32 cellular contexts compared by ENCODE assay signal in genomic region chr2:227829337-227829736, GRCh38. TPM values are rescaled to one million over a fixed set of nuclear protein-coding genes. Genes with fewer than 3 reads are reported as not detected.
"Had no signal": no experiment of that assay in that cellular context is flagged by ENCODE, and none has a peak within 500 bp of the region (broad histone marks: within the 10 kb centered on the region; RNA-seq: fewer than 3 reads in every experiment).

No MANE protein-coding gene starts in this region.

- H3K4me3 ChIP-seq: breast epithelium, colonic mucosa, MG63, SJSA1 had no signal

- H3K4me1 Mint-ChIP-seq: activated naive CD4-positive, alpha-beta T cell treated with anti-CD3 and anti-CD28 coated beads, Interleukin-2, amount 50 U/mL, for 24 hours; WTC11 had no signal

- H3K9me3 ChIP-seq: breast epithelium, colonic mucosa, MG63, SJSA1 had no signal

- ATAC-seq: activated CD8-positive, alpha-beta T cell treated with anti-CD3 and anti-CD28 coated beads, Interleukin-2, amount 10 ng/mL, durations not matched to agents 7 days and 5 days; Right ventricle myocardium inferior; SK-N-SH treated with all-trans-retinoic acid at 6 μM for 48 hours; WTC11 had no signal

- H3K4me1 ChIP-seq: breast epithelium had no signal

- H3K27ac ChIP-seq: breast epithelium, colonic mucosa, SJSA1 had no signal

- DNase-seq: activated CD4-positive, alpha-beta T cell treated with anti-CD3 and anti-CD28 coated beads for 48 hours; activated CD4-positive, alpha-beta T cell treated with anti-CD3 and anti-CD28 coated beads, Interleukin-2, amount 50 U/mL, for 4 hours; activated CD4-positive, CD25-positive, alpha-beta regulatory T cell treated with anti-CD3 and anti-CD28 coated beads, Interleukin-2, amount 50 U/mL, for 72 hours; activated CD8-positive, alpha-beta memory T cell treated with anti-CD3 and anti-CD28 coated beads, Interleukin-2, amount 50 U/mL, for 48 hours; activated CD8-positive, alpha-beta T cell treated with anti-CD3 and anti-CD28 coated beads, Interleukin-2, amount 10 ng/mL, durations not matched to agents 7 days and 5 days; activated effector memory CD4-positive, alpha-beta T cell treated with Interleukin-2 at 50 U/mL for 16 hours; activated naive CD4-positive, alpha-beta T cell; activated T-cell treated with anti-CD3 and anti-CD28 coated beads, Interleukin-2, amount 50 U/mL, for 1 hour; aorta; caudate nucleus; colonic mucosa; MG63; NCI-H1092; NCI-H1417; NCI-H2029; NCI-H2107; NCI-H2171 treated with DMSO at 0.1 percent for 48 hours; NCI-H345; NCI-H510A; NCI-H526 treated with DMSO at 0.1 percent for 48 hours; NCI-H82; NK-92 treated with Interleukin-12 subunit alpha and Interleukin-12 subunit beta, amount 100 ng/mL, for 24 hours; RPMI8226 had no signal

- H3K9me3 Mint-ChIP-seq: activated naive CD4-positive, alpha-beta T cell treated with anti-CD3 and anti-CD28 coated beads, Interleukin-2, amount 50 U/mL, for 24 hours; T-helper 1 cell treated with Interleukin-12 subunit alpha and Interleukin-12 subunit beta and Interleukin-4 antibody, amounts not matched to agents 30 μg/mL and 1 μg/mL, for 36 hours; WTC11 had no signal

- H3K27me3 ChIP-seq: breast epithelium, colonic mucosa, MG63, SJSA1 had no signal

- H3K36me3 Mint-ChIP-seq: activated naive CD4-positive, alpha-beta T cell treated with anti-CD3 and anti-CD28 coated beads, Interleukin-2, amount 50 U/mL, for 24 hours; WTC11 had no signal

- H3K27ac Mint-ChIP-seq: activated CD8-positive, alpha-beta T cell treated with anti-CD3 and anti-CD28 coated beads, Interleukin-2, amount 10 ng/mL, durations not matched to agents 7 days and 5 days; activated naive CD4-positive, alpha-beta T cell treated with anti-CD3 and anti-CD28 coated beads, Interleukin-2, amount 50 U/mL, for 24 hours; T-helper 1 cell treated with Interleukin-12 subunit alpha and Interleukin-12 subunit beta and Interleukin-4 antibody, amounts not matched to agents 30 μg/mL and 1 μg/mL, for 36 hours; WTC11 had no signal

- H3K4me3 Mint-ChIP-seq: activated CD8-positive, alpha-beta T cell treated with anti-CD3 and anti-CD28 coated beads, Interleukin-2, amount 10 ng/mL, durations not matched to agents 7 days and 5 days; activated naive CD4-positive, alpha-beta T cell treated with anti-CD3 and anti-CD28 coated beads, Interleukin-2, amount 50 U/mL, for 24 hours; T-helper 1 cell treated with Interleukin-12 subunit alpha and Interleukin-12 subunit beta and Interleukin-4 antibody, amounts not matched to agents 30 μg/mL and 1 μg/mL, for 36 hours; WTC11 had no signal

- H3K36me3 ChIP-seq: breast epithelium, colonic mucosa, MG63, SJSA1 had no signal

RNA-seq across cellular contexts. Expression of gene CCL20, which starts 15.7 kb away (rescaled TPM):
- total RNA-seq: activated CD8-positive, alpha-beta T cell treated with anti-CD3 and anti-CD28 coated beads, Interleukin-2, amount 10 ng/mL, durations not matched to agents 7 days and 5 days; cerebellum; OCI-LY7; Right ventricle myocardium inferior; SJSA1; WTC11 had no signal

RNA-seq across cellular contexts. Expression of gene DAW1, which starts 42.1 kb away (rescaled TPM):
- total RNA-seq: activated CD8-positive, alpha-beta T cell treated with anti-CD3 and anti-CD28 coated beads, Interleukin-2, amount 10 ng/mL, durations not matched to agents 7 days and 5 days; breast epithelium; colonic mucosa; OCI-LY7; Right ventricle myocardium inferior had no signal
